Comparison of ENCODE assay signal across 14 cellular contexts in genomic region chr2:88764850-88765153, GRCh38.
DNase-seq lines count a peak whose midpoint lies in the region; ATAC-seq and TF ChIP-seq lines count a peak whose summit lies in the region.
"Had no signal": no experiment of that assay in that cellular context is flagged by ENCODE, and none has a peak within 500 bp of the region (broad histone marks: within the 10 kb centered on the region; RNA-seq: fewer than 3 reads in every experiment).

No MANE protein-coding gene starts in this region.

- H3K18ac ChIP-seq in mesendoderm (ENCODE audit: low read length), result no peak overlapping the region

- no peak overlapping the region for H3K4me3 ChIP-seq in mesendoderm (ENCODE audit: low read length)

- no peak overlapping the region for H2BK120ac ChIP-seq in mesendoderm (ENCODE audit: low read depth, low read length)

- no peaks in the 10 kb centered on the region for H3K4me1 ChIP-seq in mesendoderm (ENCODE audit: control insufficient read depth, low read depth, low read length)

- H4K5ac ChIP-seq in mesendoderm (ENCODE audit: low read length), result no peak overlapping the region

- no peak overlapping the region for H4K8ac ChIP-seq in mesendoderm (ENCODE audit: low read depth, low read length)

- no CpG with 5 or more reads among the region's 22 CpGs for WGBS in mesendoderm (ENCODE audit: extremely low coverage, insufficient coverage, low lambda C conversion rate)

- peak overlapping the region; percentile 74 for H3K56ac ChIP-seq in mesendoderm (ENCODE audit: low read length)

- ATAC-seq in stimulated activated naive CD8-positive, alpha-beta T cell treated with anti-CD3 and anti-CD28 coated beads, Interleukin-15, amount 100 ng/mL, for 72 hours, result no peak
- ATAC-seq in stimulated activated naive CD8-positive, alpha-beta T cell treated with anti-CD3 and anti-CD28 coated beads, Interleukin-15, Interleukin-2, amounts not matched to agents 100 U/mL and 50 U/mL, for 24 hours, result no peak
- ATAC-seq: effector memory CD8-positive, alpha-beta T cell had no signal

- no peaks in the 10 kb centered on the region for H3K79me1 ChIP-seq in mesendoderm (ENCODE audit: low read length)

- H3K9me3 Mint-ChIP-seq in stimulated activated naive CD8-positive, alpha-beta T cell treated with anti-CD3 and anti-CD28 coated beads, Interleukin-15, amount 100 ng/mL, for 72 hours, result peaks cover 0 to 13% of the 10 kb centered on the region in 2 donors
- peaks cover 3 to 18% (median 13%) of the 10 kb centered on the region in 5 experiments for H3K9me3 Mint-ChIP-seq in brain
- no peaks in the 10 kb centered on the region for H3K9me3 Mint-ChIP-seq in HFFc6
- H3K9me3 Mint-ChIP-seq in CD14-positive monocyte, result peaks cover 0 to 17% (median 5%) of the 10 kb centered on the region in 7 donors
- H3K9me3 Mint-ChIP-seq in glutamatergic neuron (ENCODE audit: unreplicated experiment), result peaks cover 3% of the 10 kb centered on the region
- H3K9me3 Mint-ChIP-seq: effector memory CD8-positive, alpha-beta T cell had no signal

- no peak overlapping the region for H3K23ac ChIP-seq in mesendoderm (ENCODE audit: low read length)

- no peak overlapping the region for H3K27ac ChIP-seq in mesendoderm (ENCODE audit: low read depth, low read length)
- H3K27ac ChIP-seq: upper lobe of left lung, VCaP had no signal

- no peak overlapping the region for H3K4ac ChIP-seq in mesendoderm (ENCODE audit: low read depth, low read length)

- DNase-seq in stimulated activated naive CD8-positive, alpha-beta T cell treated with anti-CD3 and anti-CD28 coated beads, Interleukin-15, amount 100 ng/mL, for 72 hours, result no peak
- DNase-seq in stimulated activated naive CD8-positive, alpha-beta T cell treated with anti-CD3 and anti-CD28 coated beads, Interleukin-15, Interleukin-2, amounts not matched to agents 100 U/mL and 50 U/mL, for 24 hours, result no peak
- DNase-seq in mesendoderm, result no peak
- no peak for DNase-seq in HFFc6
- no peak for DNase-seq in NCI-H524 (lab: John Stamatoyannopoulos, UW)
- DNase-seq in CD14-positive monocyte (ENCODE audit: low spot score), result no peak
- no peak for DNase-seq in glutamatergic neuron
- DNase-seq: activated T-cell treated with anti-CD3 and anti-CD28 coated beads, Interleukin-2, amount 50 U/mL, for 4 hours; effector memory CD8-positive, alpha-beta T cell; NCI-H1105; SIG-M5 had no signal

- intact Hi-C loops in CD14-positive monocyte (cut with micrococcal nuclease), result no loop called here

- peaks cover 25% of the 10 kb centered on the region for H3K27me3 Mint-ChIP-seq in stimulated activated naive CD8-positive, alpha-beta T cell treated with anti-CD3 and anti-CD28 coated beads, Interleukin-15, amount 100 ng/mL, for 72 hours
- H3K27me3 Mint-ChIP-seq in brain, result peaks cover 32% of the 10 kb centered on the region
- H3K27me3 Mint-ChIP-seq in HFFc6 (ENCODE audit: insufficient read depth), result peaks cover 7% of the 10 kb centered on the region
- H3K27me3 Mint-ChIP-seq in CD14-positive monocyte (ENCODE audit: low read depth in 3 of 3), result peaks cover 21 to 29% (median 25%) of the 10 kb centered on the region in 3 donors
- H3K27me3 Mint-ChIP-seq in glutamatergic neuron (ENCODE audit: unreplicated experiment), result peaks cover 6% of the 10 kb centered on the region

- H3K79me2 ChIP-seq in mesendoderm (ENCODE audit: control insufficient read depth, insufficient read depth, low read length), result no peaks in the 10 kb centered on the region

- peak overlapping the region; percentile 53 for H3K4me2 ChIP-seq in mesendoderm (ENCODE audit: low read length)

- no peak overlapping the region for H3K27ac Mint-ChIP-seq in stimulated activated naive CD8-positive, alpha-beta T cell treated with anti-CD3 and anti-CD28 coated beads, Interleukin-15, amount 100 ng/mL, for 72 hours
- no peak overlapping the region for H3K27ac Mint-ChIP-seq in brain
- H3K27ac Mint-ChIP-seq in HFFc6, result no peak overlapping the region
- H3K27ac Mint-ChIP-seq in CD14-positive monocyte, result no peak overlapping the region
- no peak overlapping the region for H3K27ac Mint-ChIP-seq in glutamatergic neuron (ENCODE audit: unreplicated experiment)
- H3K27ac Mint-ChIP-seq: effector memory CD8-positive, alpha-beta T cell had no signal

- H3K4me3 Mint-ChIP-seq in stimulated activated naive CD8-positive, alpha-beta T cell treated with anti-CD3 and anti-CD28 coated beads, Interleukin-15, amount 100 ng/mL, for 72 hours, result peak overlapping the region; percentile 12 to 78
- H3K4me3 Mint-ChIP-seq in brain (peak overlapping the region in 4 of 5 experiments; percentile 18 to 59 (median 48)), HFFc6 (no peak overlapping the region), CD14-positive monocyte (peak overlapping the region in 1 of 2 donors; percentile 88), glutamatergic neuron (ENCODE audit: unreplicated experiment) (no peak overlapping the region)
- H3K4me3 Mint-ChIP-seq: activated T-cell treated with anti-CD3 and anti-CD28 coated beads, Interleukin-2, amount 50 U/mL, for 4 hours; effector memory CD8-positive, alpha-beta T cell had no signal

- H3K27me3 ChIP-seq in mesendoderm (ENCODE audit: insufficient read depth, low read length, poor library complexity), result no peaks in the 10 kb centered on the region

- H3K36me3 ChIP-seq in mesendoderm (ENCODE audit: control insufficient read depth, insufficient read depth, low read length), result no peaks in the 10 kb centered on the region
- H3K36me3 ChIP-seq: upper lobe of left lung had no signal

- TF ChIP-seq CTCF in brain (conservative IDR thresholded peaks at IDR 0.05) (no peak), HFFc6 (IDR thresholded peaks at IDR 0.05) (no peak), CD14-positive monocyte (IDR thresholded peaks at IDR 0.05) (no peak), glutamatergic neuron (IDR thresholded peaks at IDR 0.05; ENCODE audit: partially characterized antibody, unreplicated experiment) (no peak)

- no peak overlapping the region for H2AK5ac ChIP-seq in mesendoderm (ENCODE audit: low read length)

- H3K9ac ChIP-seq in mesendoderm (ENCODE audit: low read length), result peak overlapping the region; percentile 34

- H3K4me1 Mint-ChIP-seq in stimulated activated naive CD8-positive, alpha-beta T cell treated with anti-CD3 and anti-CD28 coated beads, Interleukin-15, amount 100 ng/mL, for 72 hours, result peaks cover 15% of the 10 kb centered on the region
- H3K4me1 Mint-ChIP-seq in brain (peaks cover 5% of the 10 kb centered on the region), HFFc6 (ENCODE audit: low read depth) (no peaks in the 10 kb centered on the region), CD14-positive monocyte (peaks cover 3% of the 10 kb centered on the region), glutamatergic neuron (ENCODE audit: low read depth, unreplicated experiment) (no peaks in the 10 kb centered on the region)

- no peak overlapping the region for H2BK5ac ChIP-seq in mesendoderm (ENCODE audit: low read length)

- H2BK15ac ChIP-seq in mesendoderm (replicated peaks; ENCODE audit: low read depth), result no peak overlapping the region

- H3K36me3 Mint-ChIP-seq in brain (no peaks in the 10 kb centered on the region), HFFc6 (ENCODE audit: low read depth) (no peaks in the 10 kb centered on the region), CD14-positive monocyte (no peaks in the 10 kb centered on the region), glutamatergic neuron (ENCODE audit: unreplicated experiment) (peaks cover 7% of the 10 kb centered on the region)

Comparison
In these comparisons a context has a peak if more than half of its experiments do, and no peak if none do; other contexts are left out.
1. H3K4me3 Mint-ChIP-seq: peak in stimulated activated naive CD8-positive, alpha-beta T cell treated with anti-CD3 and anti-CD28 coated beads, Interleukin-15, amount 100 ng/mL, for 72 hours (2 of 2) and brain (4 of 5); none in HFFc6 (single experiment) and glutamatergic neuron (single experiment).